ENCODE assay signal across 1 cellular context in genomic region chr15:22873204-22873701, GRCh38.
TF ChIP-seq lines count a peak whose summit lies in the region.

No MANE protein-coding gene starts in this region.

TF ChIP-seq in HepG2, 621 proteins besides CTCF, POLR2A, EP300 and RAD21 (continued from another document):
- TF ChIP-seq GMEB1 (CRISPR knock-in tag; IDR thresholded peaks at IDR 0.05; ENCODE audit: borderline replicate concordance) (no peak), MAFK (conservative IDR thresholded peaks at IDR 0.05 in 1 of 2, IDR thresholded peaks at IDR 0.05 in 1 of 2; ENCODE audit: low read length in 2 of 2) (peak in 1 of 2 experiments; percentile 63; a peak in 3 of 4 replicates), ZSCAN25 (CRISPR knock-in tag; IDR thresholded peaks at IDR 0.05) (no peak), ZNF205 (CRISPR knock-in tag; IDR thresholded peaks at IDR 0.05) (no peak), ZIK1 (CRISPR knock-in tag; IDR thresholded peaks at IDR 0.05; ENCODE audit: borderline replicate concordance, low read depth) (no peak), THAP9 (CRISPR knock-in tag; IDR thresholded peaks at IDR 0.05; ENCODE audit: borderline replicate concordance) (no peak), MYPOP (CRISPR knock-in tag; IDR thresholded peaks at IDR 0.05) (no peak)
